8 cellular contexts compared by ENCODE assay signal in genomic region chr14:73785336-73785833, GRCh38.
DNase-seq lines count a peak whose midpoint lies in the region; ATAC-seq and TF ChIP-seq lines count a peak whose summit lies in the region.

No MANE protein-coding gene starts in this region.

- peaks cover 45% of the 10 kb centered on the region in 2 donors for H3K4me1 ChIP-seq in naive thymus-derived CD4-positive, alpha-beta T cell (ENCODE audit: control insufficient read depth in 2 of 2, insufficient read depth in 2 of 2, low read length in 2 of 2)

- peak overlapping the region; percentile 92 to 97 (median 94) for H3K27ac Mint-ChIP-seq in naive thymus-derived CD4-positive, alpha-beta T cell

- no peaks in the 10 kb centered on the region for H3K9me3 Mint-ChIP-seq in naive thymus-derived CD4-positive, alpha-beta T cell

- POLR2A ChIA-PET in naive thymus-derived CD4-positive, alpha-beta T cell (lab: Charles Lee) = interaction anchor here (0.6 to 8.0 kb wide), 12 partner anchors 11 to 78 kb away, joined by 3 to 253 read pairs (median 7); a partner anchor contains a TSS

- H3K36me3 ChIP-seq in naive thymus-derived CD4-positive, alpha-beta T cell (ENCODE audit: control insufficient read depth in 2 of 3, insufficient read depth in 3 of 3, low read length in 3 of 3) = peaks cover 0 to 17% (median 0%) of the 10 kb centered on the region in 3 experiments

- H3K36me3 Mint-ChIP-seq in naive thymus-derived CD4-positive, alpha-beta T cell = peaks cover 0 to 10% (median 0%) of the 10 kb centered on the region in 5 donors

- no peaks in the 10 kb centered on the region for H3K27me3 ChIP-seq in naive thymus-derived CD4-positive, alpha-beta T cell (ENCODE audit: control insufficient read depth in 2 of 2, insufficient read depth in 2 of 2, low read length in 2 of 2)

- TF ChIP-seq CTCF in AG10803 (conservative IDR thresholded peaks at IDR 0.05; ENCODE audit: low read length) = no peak
- no peak for TF ChIP-seq CTCF in epithelial cell of esophagus (IDR thresholded peaks at IDR 0.05; ENCODE audit: insufficient read depth, low read depth, low read length, missing control alignments)

- H3K4me3 ChIP-seq in AG10803 (ENCODE audit: low read length) (peak overlapping the region; percentile 75), epithelial cell of esophagus (ENCODE audit: low read length) (peak overlapping the region; percentile 63)
- H3K4me3 ChIP-seq in naive thymus-derived CD4-positive, alpha-beta T cell (ENCODE audit: low read length) = peak overlapping the region; percentile 91

- peaks cover 54 to 77% (median 72%) of the 10 kb centered on the region in 7 donors for H3K4me1 Mint-ChIP-seq in naive thymus-derived CD4-positive, alpha-beta T cell

- H3K9me3 ChIP-seq in naive thymus-derived CD4-positive, alpha-beta T cell (ENCODE audit: control insufficient read depth in 2 of 3, low read length in 3 of 3) = no peaks in the 10 kb centered on the region

- CTCF ChIA-PET in naive thymus-derived CD4-positive, alpha-beta T cell (lab: Charles Lee) = interaction anchor here (1.1 to 3.0 kb wide), 10 partner anchors 10 to 56 kb away, joined by 3 to 23 read pairs (median 12); a partner anchor contains a TSS

- DNase-seq in AG10803 (ENCODE audit: low read depth) (peak; percentile 79), RPMI7951 (ENCODE audit: low read depth) (peak; percentile 90), epithelial cell of esophagus (ENCODE audit: low read depth) (peak; percentile 50), NCI-H2081 (lab: John Stamatoyannopoulos, UW) (no peak), HuH-7 (ENCODE audit: low spot score) (no peak)
- DNase-seq in naive thymus-derived CD4-positive, alpha-beta T cell = no peak

- peak; percentile 15 for ATAC-seq in GM19467 (IDR thresholded peaks at IDR 0.05; ENCODE audit: unreplicated experiment)
- ATAC-seq in naive thymus-derived CD4-positive, alpha-beta T cell = peak; percentile 28
- no peak for ATAC-seq in HG03108 (IDR thresholded peaks at IDR 0.05; ENCODE audit: unreplicated experiment)

- no peaks in the 10 kb centered on the region for H3K27me3 Mint-ChIP-seq in naive thymus-derived CD4-positive, alpha-beta T cell

- H3K4me3 Mint-ChIP-seq in naive thymus-derived CD4-positive, alpha-beta T cell = peak overlapping the region; percentile 87 to 99 (median 97)

- peak overlapping the region; percentile 96 for H3K27ac ChIP-seq in naive thymus-derived CD4-positive, alpha-beta T cell (ENCODE audit: low read depth, low read length)

- intact Hi-C loops in naive thymus-derived CD4-positive, alpha-beta T cell (cut with micrococcal nuclease) = loop anchor here in 1 of 2 donors (5.0 kb wide), 1 partner anchor 73 kb away; the partner anchor contains the start of gene PNMA1

Comparison
In these comparisons a context has a peak if more than half of its experiments do, and no peak if none do; other contexts are left out.
1. DNase-seq: peak in AG10803 (single experiment), RPMI7951 (single experiment) and epithelial cell of esophagus (single experiment); none in naive thymus-derived CD4-positive, alpha-beta T cell (0 of 9), NCI-H2081 (0 of 2) and HuH-7 (single experiment).
2. Peak in every context shown above with its lines, with median percentiles within 50 percentile points of each other: H3K4me3 ChIP-seq.